ENCODE assay signal across 2 cellular contexts in the genomic region with DNA sequence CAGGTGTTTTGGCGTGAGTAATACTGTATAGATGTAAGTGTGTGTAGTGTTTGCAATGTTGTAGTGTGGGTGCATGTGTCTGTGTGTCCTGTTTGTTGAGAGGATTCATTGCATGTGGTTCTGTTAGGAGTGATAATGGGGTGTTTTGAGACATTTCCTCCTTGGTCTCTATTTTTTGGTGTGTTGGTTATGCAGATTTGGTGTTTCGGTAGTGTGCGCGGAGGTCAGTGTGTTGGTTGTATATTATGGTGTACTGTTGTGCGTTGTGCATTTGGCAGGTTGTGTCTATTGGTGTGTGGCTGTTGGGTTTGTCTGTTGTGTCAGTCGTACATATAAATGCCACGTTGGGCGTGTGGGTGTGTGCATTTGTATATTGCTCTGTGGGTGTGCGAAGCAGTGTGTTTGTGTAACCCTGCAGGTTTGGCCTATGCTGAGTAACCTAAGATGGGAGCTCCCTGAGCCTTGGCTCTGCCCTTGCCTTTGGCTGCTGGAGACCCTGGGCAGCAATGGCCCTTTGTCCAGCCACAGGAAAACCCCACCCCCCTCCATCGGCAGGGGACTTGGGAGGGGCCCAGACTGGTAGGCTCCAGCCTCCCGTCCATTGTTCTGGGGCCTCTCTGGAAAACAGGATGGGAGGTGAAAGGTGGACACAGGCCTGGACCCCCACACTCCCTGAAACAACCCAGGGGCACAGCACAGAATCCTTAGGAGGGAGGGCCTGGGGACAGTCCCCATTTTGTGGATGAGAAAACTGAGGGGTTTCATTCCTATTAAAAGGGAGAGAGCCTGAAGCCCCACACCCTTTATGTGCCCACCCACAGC.
TF ChIP-seq lines count a peak whose summit lies in the region.

No MANE protein-coding gene starts in this region.

TF ChIP-seq in HEK293, 187 proteins besides CTCF, POLR2A, EP300 and RAD21:
- TF ChIP-seq ZNF404 (tag by site-specific recombination; IDR thresholded peaks at IDR 0.05), result no peak
- peak; percentile 61 for TF ChIP-seq EGR2 (tag by site-specific recombination; IDR thresholded peaks at IDR 0.05; ENCODE audit: low read depth)
- no peak for TF ChIP-seq ZNF311 (tag by site-specific recombination; IDR thresholded peaks at IDR 0.05; ENCODE audit: borderline replicate concordance)
- TF ChIP-seq ZNF174 (tag by site-specific recombination; IDR thresholded peaks at IDR 0.05), result no peak
- TF ChIP-seq, protein P1, sequence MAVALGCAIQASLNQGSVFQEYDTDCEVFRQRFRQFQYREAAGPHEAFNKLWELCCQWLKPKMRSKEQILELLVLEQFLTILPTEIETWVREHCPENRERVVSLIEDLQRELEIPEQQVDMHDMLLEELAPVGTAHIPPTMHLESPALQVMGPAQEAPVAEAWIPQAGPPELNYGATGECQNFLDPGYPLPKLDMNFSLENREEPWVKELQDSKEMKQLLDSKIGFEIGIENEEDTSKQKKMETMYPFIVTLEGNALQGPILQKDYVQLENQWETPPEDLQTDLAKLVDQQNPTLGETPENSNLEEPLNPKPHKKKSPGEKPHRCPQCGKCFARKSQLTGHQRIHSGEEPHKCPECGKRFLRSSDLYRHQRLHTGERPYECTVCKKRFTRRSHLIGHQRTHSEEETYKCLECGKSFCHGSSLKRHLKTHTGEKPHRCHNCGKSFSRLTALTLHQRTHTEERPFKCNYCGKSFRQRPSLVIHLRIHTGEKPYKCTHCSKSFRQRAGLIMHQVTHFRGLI (tag by site-specific recombination; IDR thresholded peaks at IDR 0.05), result no peak
- TF ChIP-seq, protein P2, sequence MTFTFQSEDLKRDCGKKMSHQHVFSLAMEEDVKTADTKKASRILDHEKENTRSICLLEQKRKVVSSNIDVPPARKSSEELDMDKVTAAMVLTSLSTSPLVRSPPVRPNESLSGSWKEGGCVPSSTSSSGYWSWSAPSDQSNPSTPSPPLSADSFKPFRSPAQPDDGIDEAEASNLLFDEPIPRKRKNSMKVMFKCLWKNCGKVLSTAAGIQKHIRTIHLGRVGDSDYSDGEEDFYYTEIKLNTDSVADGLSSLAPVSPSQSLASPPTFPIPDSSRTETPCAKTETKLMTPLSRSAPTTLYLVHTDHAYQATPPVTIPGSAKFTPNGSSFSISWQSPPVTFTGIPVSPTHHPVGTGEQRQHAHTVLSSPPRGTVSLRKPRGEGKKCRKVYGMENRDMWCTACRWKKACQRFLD (tag by site-specific recombination; IDR thresholded peaks at IDR 0.05), result no peak
- TF ChIP-seq, protein P3, sequence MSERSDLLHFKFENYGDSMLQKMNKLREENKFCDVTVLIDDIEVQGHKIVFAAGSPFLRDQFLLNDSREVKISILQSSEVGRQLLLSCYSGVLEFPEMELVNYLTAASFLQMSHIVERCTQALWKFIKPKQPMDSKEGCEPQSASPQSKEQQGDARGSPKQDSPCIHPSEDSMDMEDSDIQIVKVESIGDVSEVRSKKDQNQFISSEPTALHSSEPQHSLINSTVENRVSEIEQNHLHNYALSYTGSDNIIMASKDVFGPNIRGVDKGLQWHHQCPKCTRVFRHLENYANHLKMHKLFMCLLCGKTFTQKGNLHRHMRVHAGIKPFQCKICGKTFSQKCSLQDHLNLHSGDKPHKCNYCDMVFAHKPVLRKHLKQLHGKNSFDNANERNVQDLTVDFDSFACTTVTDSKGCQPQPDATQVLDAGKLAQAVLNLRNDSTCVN (tag by site-specific recombination; optimal IDR thresholded peaks at IDR 0.05), result no peak
- TF ChIP-seq ZNF670 (tag by site-specific recombination; IDR thresholded peaks at IDR 0.05; ENCODE audit: low read depth), result no peak
- peak; percentile 55; the same call in 1 of the 2 replicates for TF ChIP-seq ZNF600 (tag by site-specific recombination; IDR thresholded peaks at IDR 0.05)
- TF ChIP-seq ZFHX2 (tag by site-specific recombination; conservative IDR thresholded peaks at IDR 0.05), result peak; percentile 85
- no peak for TF ChIP-seq GLIS2 (tag by site-specific recombination; IDR thresholded peaks at IDR 0.05)
- TF ChIP-seq ZNF157 (tag by site-specific recombination; IDR thresholded peaks at IDR 0.05), result no peak
TF ChIP-seq in HEK293: peak in this region for 3.

TF ChIP-seq in GM12878, 131 proteins besides CTCF, POLR2A, EP300 and RAD21:
- TF ChIP-seq, protein P4, sequence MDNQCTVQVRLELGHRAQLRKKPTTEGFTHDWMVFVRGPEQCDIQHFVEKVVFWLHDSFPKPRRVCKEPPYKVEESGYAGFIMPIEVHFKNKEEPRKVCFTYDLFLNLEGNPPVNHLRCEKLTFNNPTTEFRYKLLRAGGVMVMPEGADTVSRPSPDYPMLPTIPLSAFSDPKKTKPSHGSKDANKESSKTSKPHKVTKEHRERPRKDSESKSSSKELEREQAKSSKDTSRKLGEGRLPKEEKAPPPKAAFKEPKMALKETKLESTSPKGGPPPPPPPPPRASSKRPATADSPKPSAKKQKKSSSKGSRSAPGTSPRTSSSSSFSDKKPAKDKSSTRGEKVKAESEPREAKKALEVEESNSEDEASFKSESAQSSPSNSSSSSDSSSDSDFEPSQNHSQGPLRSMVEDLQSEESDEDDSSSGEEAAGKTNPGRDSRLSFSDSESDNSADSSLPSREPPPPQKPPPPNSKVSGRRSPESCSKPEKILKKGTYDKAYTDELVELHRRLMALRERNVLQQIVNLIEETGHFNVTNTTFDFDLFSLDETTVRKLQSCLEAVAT (IDR thresholded peaks at IDR 0.05), result peak; percentile 88
- 0 out of 2 replicates have a peak, but pooled peaks have one; percentile 36 for TF ChIP-seq FOXK2 (IDR thresholded peaks at IDR 0.05)
- TF ChIP-seq ZNF207 (IDR thresholded peaks at IDR 0.05; ENCODE audit: borderline replicate concordance), result no peak
